In the genomic region with DNA sequence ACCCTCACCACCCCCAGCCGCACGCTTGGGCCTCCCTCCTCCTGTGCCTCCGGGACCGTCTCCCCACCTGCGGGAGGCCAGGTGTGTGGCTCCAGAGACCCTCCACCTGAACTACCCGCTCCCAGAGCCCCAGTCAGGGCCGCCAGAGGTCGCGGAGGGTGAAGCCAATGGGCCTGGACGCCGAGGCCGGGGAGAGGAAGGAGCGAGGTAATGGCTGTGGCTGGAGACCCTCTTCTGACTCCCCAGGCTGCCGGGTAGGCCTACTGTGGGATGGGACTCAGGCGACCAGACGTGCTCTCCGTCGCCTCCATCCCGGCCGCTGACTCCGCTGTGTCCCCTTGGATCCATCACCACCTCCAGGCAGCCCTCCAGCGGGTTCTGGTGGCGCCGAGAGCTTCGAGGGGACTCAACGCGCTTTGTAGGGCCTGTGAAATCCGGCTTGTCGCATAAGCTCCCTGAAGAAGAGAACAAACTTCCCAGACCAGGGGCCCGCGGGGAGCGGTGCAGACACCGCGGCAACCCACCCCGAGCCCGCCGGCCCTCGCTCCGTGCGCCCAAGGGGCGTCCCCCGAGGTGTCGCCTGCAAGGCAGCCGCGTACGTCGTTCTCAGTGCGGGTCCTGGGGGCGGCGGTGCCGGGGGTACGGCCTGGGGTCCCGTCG, we compare ENCODE assay signal across 13 cellular contexts. TPM values are rescaled to one million over a fixed set of nuclear protein-coding genes. Genes with fewer than 3 reads are reported as not detected.
DNase-seq lines count a peak whose midpoint lies in the region; ATAC-seq, FAIRE-seq and TF ChIP-seq lines count a peak whose summit lies in the region.
"Had no signal": no experiment of that assay in that cellular context is flagged by ENCODE, and none has a peak within 500 bp of the region (broad histone marks: within the 10 kb centered on the region; RNA-seq: fewer than 3 reads in every experiment).

No MANE protein-coding gene starts in this region.

- FAIRE-seq in kidney (lab: Jason Lieb, UNC), result no peak

- H3K4me3 ChIP-seq in HUES48 (ENCODE audit: low read depth, low read length) (peak overlapping the region; percentile 57), choroid plexus epithelial cell (ENCODE audit: low read depth, low read length) (peak overlapping the region; percentile 47), kidney (ENCODE audit: low read length in 2 of 2) (peak overlapping the region in 1 of 2 donors; percentile 21), stomach smooth muscle (ENCODE audit: low read length in 2 of 2) (peak overlapping the region; percentile 31 to 60)

- no peak for TF ChIP-seq CTCF in choroid plexus epithelial cell (conservative IDR thresholded peaks at IDR 0.05; ENCODE audit: low read depth, low read length)
- no peak for TF ChIP-seq CTCF in kidney (IDR thresholded peaks at IDR 0.05; ENCODE audit: borderline replicate concordance, extremely low read depth, insufficient read depth)

- H3K27ac ChIP-seq in HUES48 (ENCODE audit: low read depth, low read length) (no peak overlapping the region), kidney (ENCODE audit: low read depth in 2 of 2, low read length in 2 of 2) (peak overlapping the region in 1 of 2 donors; percentile 32), stomach smooth muscle (ENCODE audit: low read length) (no peak overlapping the region)

- ATAC-seq in GM18873 (IDR thresholded peaks at IDR 0.05; ENCODE audit: low FRiP score, unreplicated experiment), result no peak
- ATAC-seq in GM21515 (IDR thresholded peaks at IDR 0.05; ENCODE audit: unreplicated experiment), result no peak
- ATAC-seq: HCT116 had no signal

- H3K9me3 ChIP-seq in HUES48 (ENCODE audit: control insufficient read depth, insufficient read depth, low read length) (no peaks in the 10 kb centered on the region), kidney (ENCODE audit: control insufficient read depth in 1 of 2, low read length in 2 of 2) (no peaks in the 10 kb centered on the region), stomach smooth muscle (ENCODE audit: control insufficient read depth in 2 of 2, low read length in 2 of 2) (no peaks in the 10 kb centered on the region)

- H3K4me1 ChIP-seq in HUES48 (ENCODE audit: control insufficient read depth, insufficient read depth, low read length) (peaks cover 29% of the 10 kb centered on the region), kidney (ENCODE audit: control insufficient read depth in 1 of 2, insufficient read depth in 1 of 2, low read depth in 1 of 2, low read length in 2 of 2) (no peaks in the 10 kb centered on the region), stomach smooth muscle (ENCODE audit: control insufficient read depth, insufficient read depth, low read length) (peaks cover 8% of the 10 kb centered on the region)

- H3K27me3 ChIP-seq in HUES48 (ENCODE audit: control insufficient read depth, insufficient read depth, low read length) (peaks cover 82% of the 10 kb centered on the region), stomach smooth muscle (ENCODE audit: control insufficient read depth in 1 of 2, insufficient read depth in 2 of 2, low read length in 2 of 2) (peaks cover 24 to 66% of the 10 kb centered on the region in 2 donors)

- intact Hi-C loops in kidney (cut with DNase I), result no loop called here
- intact Hi-C loops in posterior cingulate gyrus (cut with DNase I), result no loop called here

- H3K36me3 ChIP-seq in HUES48 (ENCODE audit: control insufficient read depth, insufficient read depth, low read length) (peaks cover 5% of the 10 kb centered on the region; the same call in 1 of the 2 replicates), kidney (ENCODE audit: control insufficient read depth in 1 of 2, insufficient read depth in 2 of 2, low read length in 2 of 2) (no peaks in the 10 kb centered on the region), stomach smooth muscle (ENCODE audit: control insufficient read depth in 2 of 2, insufficient read depth in 2 of 2, low read length in 2 of 2) (no peaks in the 10 kb centered on the region)

- no peak overlapping the region for H3K9ac ChIP-seq in HUES48 (ENCODE audit: low read depth, low read length)
- peak overlapping the region in 1 of 2 donors; percentile 12 for H3K9ac ChIP-seq in kidney (ENCODE audit: low read length in 2 of 2)
- no peak overlapping the region for H3K9ac ChIP-seq in stomach smooth muscle (ENCODE audit: low read length in 2 of 2)

- DNase-seq in choroid plexus epithelial cell (ENCODE audit: low read depth), result no peak
- peak; percentile 76 for DNase-seq in kidney
- DNase-seq in posterior cingulate gyrus, result no peak
- DNase-seq in NCI-H2227 (lab: John Stamatoyannopoulos, UW; ENCODE audit: unreplicated experiment), result no peak
- DNase-seq: cortex of kidney, DND-41, immature natural killer cell, NCI-H1105 had no signal

RNA-seq across cellular contexts. Expression of gene IRX2, which starts 12.6 kb away (rescaled TPM):
- 44.2 TPM for total RNA-seq in kidney
- polyA plus RNA-seq in kidney (ENCODE audit: insufficient read depth, low read depth, low replicate concordance), result 11.7 TPM
- polyA plus RNA-seq: immature natural killer cell had no signal
